17 cellular contexts compared by ENCODE assay signal in the genomic region with DNA sequence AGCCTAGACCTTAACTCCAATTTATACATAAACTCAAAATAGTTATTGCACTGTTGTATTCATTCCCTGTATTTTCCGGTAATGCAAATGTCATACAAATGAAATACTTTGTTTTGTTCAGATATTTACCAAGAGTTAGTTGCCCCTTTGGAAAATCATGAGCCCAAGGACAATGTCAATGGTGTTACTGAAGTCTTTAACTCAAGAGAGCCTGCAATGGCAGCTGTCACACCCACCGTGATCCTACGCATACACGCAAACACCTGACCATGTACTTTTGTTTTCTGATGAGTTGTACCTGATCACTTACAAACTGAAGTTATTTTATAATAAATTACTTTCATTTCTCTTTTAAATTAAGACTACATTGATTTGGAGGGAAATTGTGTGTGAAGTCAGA. TPM values are rescaled to one million over a fixed set of nuclear protein-coding genes. Genes with fewer than 3 reads are reported as not detected.
A peak's percentile ranks its signal among the peaks of the same experiment; 100 is the strongest.
DNase-seq lines count a peak whose midpoint lies in the region; ATAC-seq and TF ChIP-seq lines count a peak whose summit lies in the region.
"Had no signal": no experiment of that assay in that cellular context is flagged by ENCODE, and none has a peak within 500 bp of the region (broad histone marks: within the 10 kb centered on the region; RNA-seq: fewer than 3 reads in every experiment).

No MANE protein-coding gene starts in this region.

- H3K9me3 ChIP-seq in esophagus muscularis mucosa (no peaks in the 10 kb centered on the region), stomach smooth muscle (ENCODE audit: control insufficient read depth in 2 of 2, low read length in 2 of 2) (no peaks in the 10 kb centered on the region)
- H3K9me3 ChIP-seq: left ventricle myocardium inferior, ovary, thoracic aorta had no signal

- TF ChIP-seq CTCF in activated B cell treated with CpG ODN at 0.5 μM for 24 hours (IDR thresholded peaks at IDR 0.05) = no peak
- no peak for TF ChIP-seq CTCF in esophagus muscularis mucosa (IDR thresholded peaks at IDR 0.05)

- H3K9ac ChIP-seq in stomach smooth muscle (ENCODE audit: low read length in 2 of 2) = no peak overlapping the region

- intact Hi-C loops in activated B cell treated with CpG ODN at 0.5 μM for 24 hours (cut with micrococcal nuclease) (loop anchor here (2.0 kb wide), 1 partner anchor 16 kb away; no protein-coding TSS in a partner anchor), esophagus muscularis mucosa (cut with DNase I) (loop anchor here (5.0 kb wide), 1 partner anchor 73 kb away; no protein-coding TSS in a partner anchor)

- CTCF ChIA-PET in activated B cell treated with CpG ODN at 0.5 μM for 24 hours (lab: Charles Lee) = interaction anchor here (1.1 to 3.5 kb wide), 7 partner anchors 9 to 78 kb away, joined by 3 to 16 read pairs (median 7); partner anchors contain the start of gene WIPF1

- ATAC-seq in stimulated activated naive CD8-positive, alpha-beta T cell treated with anti-CD3 and anti-CD28 coated beads, Interleukin-15, Interleukin-2, amounts not matched to agents 100 U/mL and 50 U/mL, for 24 hours = no peak
- ATAC-seq in activated B cell treated with CpG ODN at 0.5 μM for 24 hours (ENCODE audit: low read depth) = no peak

- no peaks in the 10 kb centered on the region for H3K9me3 Mint-ChIP-seq in stimulated activated naive CD8-positive, alpha-beta T cell treated with anti-CD3 and anti-CD28 coated beads, Interleukin-15, Interleukin-2, amounts not matched to agents 100 ng/mL and 50 ng/mL, for 24 hours
- no peaks in the 10 kb centered on the region for H3K9me3 Mint-ChIP-seq in activated B cell treated with CpG ODN at 0.5 μM for 24 hours

- H3K4me3 Mint-ChIP-seq in stimulated activated naive CD8-positive, alpha-beta T cell treated with anti-CD3 and anti-CD28 coated beads, Interleukin-15, Interleukin-2, amounts not matched to agents 100 ng/mL and 50 ng/mL, for 24 hours = peak overlapping the region; percentile 41
- H3K4me3 Mint-ChIP-seq in activated B cell treated with CpG ODN at 0.5 μM for 24 hours = no peak overlapping the region

- no peak overlapping the region for H3K4me3 ChIP-seq in esophagus muscularis mucosa
- H3K4me3 ChIP-seq in stomach smooth muscle (ENCODE audit: low read length in 2 of 2) = no peak overlapping the region
- H3K4me3 ChIP-seq: left ventricle myocardium inferior, ovary, thoracic aorta had no signal

- no peak for TF ChIP-seq POLR2A in esophagus muscularis mucosa (IDR thresholded peaks at IDR 0.05; ENCODE audit: low read depth)

- H3K36me3 Mint-ChIP-seq in stimulated activated naive CD8-positive, alpha-beta T cell treated with anti-CD3 and anti-CD28 coated beads, Interleukin-15, Interleukin-2, amounts not matched to agents 100 ng/mL and 50 ng/mL, for 24 hours (ENCODE audit: low read depth) = peaks cover 63% of the 10 kb centered on the region
- peaks cover 30% of the 10 kb centered on the region for H3K36me3 Mint-ChIP-seq in activated B cell treated with CpG ODN at 0.5 μM for 24 hours (ENCODE audit: low read depth)

- peak overlapping the region; percentile 96 for H3K27ac Mint-ChIP-seq in stimulated activated naive CD8-positive, alpha-beta T cell treated with anti-CD3 and anti-CD28 coated beads, Interleukin-15, Interleukin-2, amounts not matched to agents 100 ng/mL and 50 ng/mL, for 24 hours
- peak overlapping the region; percentile 95 for H3K27ac Mint-ChIP-seq in activated B cell treated with CpG ODN at 0.5 μM for 24 hours

- POLR2A ChIA-PET in activated B cell treated with CpG ODN at 0.5 μM for 24 hours (lab: Charles Lee) = interaction anchor here (0.9 to 12.6 kb wide), 6 partner anchors 14 to 78 kb away, joined by 3 to 301 read pairs (median 7); partner anchors contain the start of gene WIPF1

- no peak for DNase-seq in stimulated activated naive CD8-positive, alpha-beta T cell treated with anti-CD3 and anti-CD28 coated beads, Interleukin-15, Interleukin-2, amounts not matched to agents 100 U/mL and 50 U/mL, for 24 hours
- DNase-seq in activated B cell treated with CpG ODN at 0.5 μM for 24 hours (no peak), esophagus muscularis mucosa (ENCODE audit: extremely low spot score) (peak; percentile 17), SW480 (ENCODE audit: low spot score) (no peak), NCI-H1694 treated with DMSO at 0.1 percent for 48 hours (lab: John Stamatoyannopoulos, UW) (no peak), NCI-H2171 treated with DMSO at 0.1 percent for 48 hours (lab: John Stamatoyannopoulos, UW) (no peak)
- DNase-seq: amygdala; central memory CD4-positive, alpha-beta T cell; effector CD4-positive, alpha-beta T cell; left ventricle myocardium inferior; NCI-H2081 treated with DMSO at 0.1 percent for 48 hours; NCI-H510A treated with DMSO at 0.1 percent for 48 hours; ovary; stimulated activated CD4-positive, alpha-beta T cell treated with anti-CD3 and anti-CD28 coated beads, Interleukin-4, amount 100 ng/mL, for 1 hour had no signal

- no peak for TF ChIP-seq EP300 in esophagus muscularis mucosa (IDR thresholded peaks at IDR 0.05)

- H3K27ac ChIP-seq in esophagus muscularis mucosa (replicated peaks in 1 of 4) (no peak overlapping the region), stomach smooth muscle (ENCODE audit: low read length) (peak overlapping the region; percentile 37)
- H3K27ac ChIP-seq: left ventricle myocardium inferior, ovary, thoracic aorta had no signal

- H3K27me3 ChIP-seq in esophagus muscularis mucosa (no peaks in the 10 kb centered on the region), stomach smooth muscle (ENCODE audit: control insufficient read depth in 1 of 2, insufficient read depth in 2 of 2, low read length in 2 of 2) (no peaks in the 10 kb centered on the region)
- H3K27me3 ChIP-seq: ovary had no signal

- 98% methylated on average over 4 of the region's 4 CpGs for WGBS in esophagus muscularis mucosa

- H3K36me3 ChIP-seq in esophagus muscularis mucosa (no peaks in the 10 kb centered on the region), stomach smooth muscle (ENCODE audit: control insufficient read depth in 2 of 2, insufficient read depth in 2 of 2, low read length in 2 of 2) (no peaks in the 10 kb centered on the region)
- H3K36me3 ChIP-seq: left ventricle myocardium inferior, ovary, thoracic aorta had no signal

- H3K27me3 Mint-ChIP-seq in stimulated activated naive CD8-positive, alpha-beta T cell treated with anti-CD3 and anti-CD28 coated beads, Interleukin-15, Interleukin-2, amounts not matched to agents 100 ng/mL and 50 ng/mL, for 24 hours = no peaks in the 10 kb centered on the region
- H3K27me3 Mint-ChIP-seq in activated B cell treated with CpG ODN at 0.5 μM for 24 hours = no peaks in the 10 kb centered on the region

- H3K4me1 ChIP-seq in esophagus muscularis mucosa (peaks cover 31 to 59% (median 52%) of the 10 kb centered on the region in 4 donors), stomach smooth muscle (ENCODE audit: control insufficient read depth, insufficient read depth, low read length) (peaks cover 32% of the 10 kb centered on the region)

- H3K4me1 Mint-ChIP-seq in stimulated activated naive CD8-positive, alpha-beta T cell treated with anti-CD3 and anti-CD28 coated beads, Interleukin-15, Interleukin-2, amounts not matched to agents 100 ng/mL and 50 ng/mL, for 24 hours (ENCODE audit: low read depth) = peaks cover 96% of the 10 kb centered on the region
- H3K4me1 Mint-ChIP-seq in activated B cell treated with CpG ODN at 0.5 μM for 24 hours = peaks cover 87% of the 10 kb centered on the region

RNA-seq across cellular contexts. Expression of gene WIPF1, which starts 11.7 kb away (rescaled TPM):
- total RNA-seq in activated B cell treated with CpG ODN at 0.5 μM for 24 hours (293 TPM in 2 replicates), esophagus muscularis mucosa (10 to 100 TPM; 31.5 to 61.5 (median 36.3) TPM)
